Comparison of ENCODE assay signal across 18 cellular contexts in genomic region chr10:122515022-122515424, GRCh38. TPM values are rescaled to one million over a fixed set of nuclear protein-coding genes. Genes with fewer than 3 reads are reported as not detected.
DNase-seq lines count a peak whose midpoint lies in the region; ATAC-seq, FAIRE-seq and TF ChIP-seq lines count a peak whose summit lies in the region.
"Had no signal": no experiment of that assay in that cellular context is flagged by ENCODE, and none has a peak within 500 bp of the region (broad histone marks: within the 10 kb centered on the region; RNA-seq: fewer than 3 reads in every experiment).

No MANE protein-coding gene starts in this region.

- TF ChIP-seq CTCF in pancreas (IDR thresholded peaks at IDR 0.05) (no peak), glutamatergic neuron (IDR thresholded peaks at IDR 0.05; ENCODE audit: partially characterized antibody, unreplicated experiment) (no peak)

- H3K27me3 Mint-ChIP-seq in glutamatergic neuron (ENCODE audit: unreplicated experiment), result peaks cover 2% of the 10 kb centered on the region

- no peak overlapping the region for H3K4me3 ChIP-seq in pancreas
- H3K4me3 ChIP-seq: SK-N-MC had no signal

- 84% methylated on average over 5 of the region's 5 CpGs for WGBS in pancreas, 2 donors

- no peaks in the 10 kb centered on the region for H3K4me1 ChIP-seq in pancreas

- peak; percentile 79 for ATAC-seq in Right ventricle myocardium superior (ENCODE audit: poor library complexity)
- ATAC-seq in pancreas, result peak in 3 of 4 donors; percentile 34 to 51 (median 50)

- no peak overlapping the region for H3K27ac ChIP-seq in pancreas
- H3K27ac ChIP-seq: SK-N-MC had no signal

- DNase-seq in Right ventricle myocardium superior, result no peak
- DNase-seq in cardiac septum (ENCODE audit: low spot score), result no peak
- DNase-seq in globus pallidus (ENCODE audit: low spot score), result peak; percentile 62
- DNase-seq in pancreas, result no peak
- DNase-seq in DMS 273 treated with DMSO at 0.1 percent for 48 hours (lab: John Stamatoyannopoulos, UW), result no peak
- DNase-seq in glutamatergic neuron, result no peak
- no peak for DNase-seq in urothelium cell line (ENCODE audit: low spot score)
- DNase-seq in erythroblast (lab: John Stamatoyannopoulos, UW), result no peak
- DNase-seq: DMS79 treated with DMSO at 0.1 percent for 48 hours; NCI-H1436 treated with DMSO at 0.1 percent for 48 hours; NCI-H2171 treated with DMSO at 0.1 percent for 48 hours; NCI-H748 treated with DMSO at 0.1 percent for 48 hours; retina; stimulated activated CD4-positive, alpha-beta T cell treated with anti-CD3 and anti-CD28 coated beads, Interleukin-1b, Interleukin-23, amount 100 ng/mL, for 48 hours had no signal

- TF ChIP-seq POLR2A in erythroblast (IDR thresholded peaks at IDR 0.05; ENCODE audit: low read length), result no peak

- H3K27ac Mint-ChIP-seq in glutamatergic neuron (ENCODE audit: unreplicated experiment), result no peak overlapping the region
- H3K27ac Mint-ChIP-seq: activated naive CD4-positive, alpha-beta T cell treated with anti-CD3 and anti-CD28 coated beads, Interleukin-2, amount 50 U/mL, for 72 hours had no signal

- no peaks in the 10 kb centered on the region for H3K36me3 ChIP-seq in pancreas

- H3K27me3 ChIP-seq in pancreas, result no peaks in the 10 kb centered on the region

- intact Hi-C loops in Right ventricle myocardium superior (cut with DNase I) (no loop called here), cardiac septum (cut with DNase I) (no loop called here), pancreas (cut with DNase I) (no loop called here)

- no peaks in the 10 kb centered on the region for H3K36me3 Mint-ChIP-seq in glutamatergic neuron (ENCODE audit: unreplicated experiment)
- H3K36me3 Mint-ChIP-seq: activated naive CD4-positive, alpha-beta T cell treated with anti-CD3 and anti-CD28 coated beads, Interleukin-2, amount 50 U/mL, for 72 hours had no signal

- no peaks in the 10 kb centered on the region for H3K9me3 Mint-ChIP-seq in glutamatergic neuron (ENCODE audit: unreplicated experiment)
- H3K9me3 Mint-ChIP-seq: activated naive CD4-positive, alpha-beta T cell treated with anti-CD3 and anti-CD28 coated beads, Interleukin-2, amount 50 U/mL, for 72 hours had no signal

- no peak for FAIRE-seq in pancreas (lab: Jason Lieb, UNC)
- no peak for FAIRE-seq in urothelium cell line (lab: Jason Lieb, UNC)

- H3K4me1 Mint-ChIP-seq in glutamatergic neuron (ENCODE audit: low read depth, unreplicated experiment), result peaks cover 5% of the 10 kb centered on the region

- H3K4me3 Mint-ChIP-seq in glutamatergic neuron (ENCODE audit: unreplicated experiment), result no peak overlapping the region

- no peaks in the 10 kb centered on the region for H3K9me3 ChIP-seq in pancreas

RNA-seq across cellular contexts. Expression of gene DMBT1, which starts 45.5 kb away (rescaled TPM):
- total RNA-seq in Right ventricle myocardium superior (not detected), cardiac septum (0.08 TPM), pancreas (10 to 100 TPM in 2 of 6 donors, 1 to 10 TPM in 3, under 1 TPM in 1; 0.43 to 24.4 (median 4.2) TPM), glutamatergic neuron (ENCODE audit: unreplicated experiment) (0.17 TPM)
- polyA plus RNA-seq in pancreas, result under 1 TPM; 0.23 to 0.65 TPM
- total RNA-seq: A172; activated naive CD4-positive, alpha-beta T cell treated with anti-CD3 and anti-CD28 coated beads, Interleukin-2, amount 50 U/mL, for 72 hours; mononuclear cell had no signal

RNA-seq across cellular contexts. Expression of gene HTRA1, which starts 53.7 kb away (rescaled TPM):
- 40.9 TPM for total RNA-seq in Right ventricle myocardium superior
- total RNA-seq in cardiac septum, result 104 TPM
- 10 to 100 TPM; 10.4 to 83.0 (median 21.7) TPM for total RNA-seq in pancreas
- 10 to 100 TPM; 19.2 to 20.0 TPM for polyA plus RNA-seq in pancreas
- 1.4 TPM for total RNA-seq in glutamatergic neuron (ENCODE audit: unreplicated experiment)
- total RNA-seq: activated naive CD4-positive, alpha-beta T cell treated with anti-CD3 and anti-CD28 coated beads, Interleukin-2, amount 50 U/mL, for 72 hours had no signal
